Comparison of ENCODE assay signal across 29 cellular contexts in genomic region chr20:62765432-62766070, GRCh38. TPM values are rescaled to one million over a fixed set of nuclear protein-coding genes. Genes with fewer than 3 reads are reported as not detected.
"Had no signal": no experiment of that assay in that cellular context is flagged by ENCODE, and none has a peak within 500 bp of the region (broad histone marks: within the 10 kb centered on the region; RNA-seq: fewer than 3 reads in every experiment).

No MANE protein-coding gene starts in this region.

- H3K4me2 ChIP-seq: neural progenitor cell, smooth muscle cell had no signal

- H3K27ac ChIP-seq: adrenal gland, ascending aorta, colonic mucosa, dorsolateral prefrontal cortex, lower lobe of right lung, neural progenitor cell, ovary, testis, vagina had no signal

- H3K27me3 ChIP-seq: ascending aorta, colonic mucosa, neural progenitor cell, ovary, testis, vagina had no signal

- H3K36me3 ChIP-seq: adrenal gland, ascending aorta, colonic mucosa, lower lobe of right lung, neural progenitor cell, ovary, vagina had no signal

- H3K4me1 ChIP-seq: ascending aorta, colonic mucosa, lower lobe of right lung had no signal

- H3K9ac ChIP-seq: neural progenitor cell had no signal

- H3K4me3 ChIP-seq: adrenal gland, ascending aorta, colonic mucosa, dorsolateral prefrontal cortex, lower lobe of right lung, neural progenitor cell, ovary, smooth muscle cell, testis, vagina had no signal

- ATAC-seq: activated T-cell treated with anti-CD3 and anti-CD28 coated beads, Interleukin-2, amount 50 U/mL, for 4 hours; effector memory CD8-positive, alpha-beta T cell; esophagus mucosa; left colon; lower lobe of right lung; naive thymus-derived CD8-positive, alpha-beta T cell; sciatic nerve; T-helper 17 cell had no signal

- H3K9me3 ChIP-seq: adrenal gland, ascending aorta, colonic mucosa, lower lobe of right lung, ovary, testis, vagina had no signal

- DNase-seq: activated CD4-positive, alpha-beta T cell treated with anti-CD3 and anti-CD28 coated beads for 4 hours; activated CD4-positive, alpha-beta T cell treated with anti-CD3 and anti-CD28 coated beads, Interleukin-2, amount 50 U/mL, for 48 hours; activated CD4-positive, CD25-positive, alpha-beta regulatory T cell; activated CD8-positive, alpha-beta memory T cell treated with anti-CD3 and anti-CD28 coated beads, Interleukin-2, amount 50 U/mL, for 48 hours; activated naive CD4-positive, alpha-beta T cell; activated T-cell treated with anti-CD3 and anti-CD28 coated beads, Interleukin-2, amount 50 U/mL, for 4 hours; adrenal gland; colonic mucosa; dorsolateral prefrontal cortex; effector memory CD8-positive, alpha-beta T cell; foreskin melanocyte; left colon; ovary; stimulated activated CD4-positive, alpha-beta T cell treated with anti-CD3 and anti-CD28 coated beads, Interleukin-2, amount 100 ng/mL, for 48 hours; stimulated activated naive CD4-positive, alpha-beta T cell; T-helper 17 cell; testis; trophoblast cell had no signal

RNA-seq across cellular contexts. Expression of gene COL9A3, which starts 51.3 kb away (rescaled TPM):
- total RNA-seq: activated CD8-positive, alpha-beta memory T cell treated with anti-CD3 and anti-CD28 coated beads for 36 hours; T-helper 17 cell had no signal

RNA-seq across cellular contexts. Expression of gene NTSR1, which starts 56.9 kb away (rescaled TPM):
- total RNA-seq: activated CD8-positive, alpha-beta memory T cell treated with anti-CD3 and anti-CD28 coated beads for 36 hours; activated T-helper 2 cell treated with anti-CD3 and anti-CD28 coated beads, Interferon-gamma antibody, Interleukin-2, Interleukin-4, amounts not matched to agents 10 μg/mL and 5 μg/mL and 100 μg/mL, durations not matched to agents 14 hours and 24 hours and 36 hours; ascending aorta; esophagus mucosa; lower lobe of right lung; mesenteric fat pad; naive thymus-derived CD8-positive, alpha-beta T cell had no signal
- polyA plus RNA-seq: naive thymus-derived CD8-positive, alpha-beta T cell; smooth muscle cell had no signal
